Comparison of ENCODE assay signal across 8 cellular contexts in the genomic region with DNA sequence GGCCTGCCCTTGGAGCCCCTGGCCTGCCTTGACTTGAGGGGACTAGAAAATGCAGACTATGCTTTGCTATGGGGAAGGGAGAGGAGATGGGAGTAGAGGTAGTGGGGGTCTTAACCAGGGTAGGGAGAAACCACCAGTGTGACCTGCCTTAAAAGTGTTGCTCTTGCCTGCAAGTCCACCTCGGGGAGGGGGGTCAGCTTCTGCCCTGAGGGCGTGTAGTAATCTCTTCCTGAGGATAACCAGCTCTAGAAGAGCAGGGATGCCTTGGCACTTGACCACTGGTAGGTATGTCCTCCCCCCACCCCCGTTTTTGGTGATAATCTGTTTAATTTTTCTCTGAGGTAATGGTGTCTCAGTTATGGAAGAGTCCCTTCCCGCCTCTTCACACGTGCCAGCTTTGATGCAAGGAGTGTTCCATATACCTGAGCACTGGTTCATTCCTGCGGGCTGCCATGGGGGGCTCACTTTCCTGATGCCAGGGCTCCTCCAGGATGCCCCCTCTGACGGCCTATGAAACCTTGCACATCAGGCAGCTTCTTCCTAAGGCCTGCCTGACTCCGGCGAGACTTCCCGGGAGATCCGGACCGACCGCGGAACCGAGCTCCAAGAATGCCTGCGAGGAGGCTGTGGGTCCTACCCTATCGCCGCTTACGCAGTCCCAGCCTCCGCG. TPM values are rescaled to one million over a fixed set of nuclear protein-coding genes. Genes with fewer than 3 reads are reported as not detected.
DNase-seq lines count a peak whose midpoint lies in the region; ATAC-seq and TF ChIP-seq lines count a peak whose summit lies in the region.

No MANE protein-coding gene starts in this region.

- intact Hi-C loops in psoas muscle (cut with DNase I) = loop anchor here in 1 of 2 donors (5.0 kb wide), 1 partner anchor 103 kb away; a partner anchor contains a TSS

- no peak for TF ChIP-seq POLR2A in Peyer's patch (IDR thresholded peaks at IDR 0.05)

- in situ Hi-C loops in GM13976 (cut with MboI; ENCODE audit: low sequenced_read_pairs, unreplicated experiment) = no loop called here

- H3K4me3 ChIP-seq in Peyer's patch = peak overlapping the region; percentile 73 to 97 (median 92)
- peak overlapping the region; percentile 90 for H3K4me3 ChIP-seq in epithelial cell of proximal tubule (ENCODE audit: low read depth, low read length)
- peak overlapping the region; percentile 94 for H3K4me3 ChIP-seq in psoas muscle

- no peaks in the 10 kb centered on the region for H3K9me3 ChIP-seq in Peyer's patch
- no peaks in the 10 kb centered on the region for H3K9me3 ChIP-seq in psoas muscle

- H3K4me1 ChIP-seq in Peyer's patch = peaks cover 0 to 21% (median 15%) of the 10 kb centered on the region in 4 donors
- peaks cover 25% of the 10 kb centered on the region for H3K4me1 ChIP-seq in psoas muscle

- TF ChIP-seq CTCF in GM13976 (IDR thresholded peaks at IDR 0.05; ENCODE audit: borderline replicate concordance, control extremely low read depth, extremely low read depth, insufficient read depth, missing control alignments) (no peak), Peyer's patch (IDR thresholded peaks at IDR 0.05) (no peak), epithelial cell of proximal tubule (conservative IDR thresholded peaks at IDR 0.05; ENCODE audit: low read depth, low read length) (no peak), psoas muscle (IDR thresholded peaks at IDR 0.05) (no peak)

- 7 to 10% (median 8%) methylated on average over 21 of the region's 21 CpGs for WGBS in psoas muscle, 3 donors

- ATAC-seq in psoas muscle = no peak
- ATAC-seq in GM21825 (IDR thresholded peaks at IDR 0.05; ENCODE audit: unreplicated experiment) = no peak

- peaks cover 0 to 25% (median 0%) of the 10 kb centered on the region in 3 donors for H3K36me3 ChIP-seq in Peyer's patch
- peaks cover 0 to 28% of the 10 kb centered on the region in 2 donors for H3K36me3 ChIP-seq in psoas muscle (ENCODE audit: insufficient read depth in 1 of 2, low read depth in 1 of 2)

- H3K27ac ChIP-seq in Peyer's patch = peak overlapping the region; percentile 74 to 91 (median 88)
- H3K27ac ChIP-seq in psoas muscle = peak overlapping the region; percentile 78

- peak; percentile 24 for DNase-seq in GM13976 (ENCODE audit: low spot score)
- DNase-seq in Peyer's patch = no peak
- DNase-seq in epithelial cell of proximal tubule (ENCODE audit: low read depth) = no peak
- no peak for DNase-seq in psoas muscle
- no peak for DNase-seq in cerebellar nuclear complex (lab: John Stamatoyannopoulos, UW)
- DNase-seq in iPS-NIHi11 (ENCODE audit: low spot score) = no peak
- no peak for DNase-seq in activated CD4-positive, alpha-beta T cell treated with anti-CD3 and anti-CD28 coated beads for 48 hours

- H3K27me3 ChIP-seq in Peyer's patch (no peaks in the 10 kb centered on the region), psoas muscle (ENCODE audit: insufficient read depth in 3 of 3, low read length in 2 of 3) (no peaks in the 10 kb centered on the region)

RNA-seq across cellular contexts. Expression of a gene that starts 0.8 kb away (rescaled TPM):
- total RNA-seq in Peyer's patch = 10 to 100 TPM; 47.0 to 95.9 (median 78.0) TPM
- 17.1 and 23.2 TPM in 2 replicates for total RNA-seq in epithelial cell of proximal tubule
- total RNA-seq in psoas muscle = 10 to 100 TPM; 11.1 to 17.0 (median 13.7) TPM
- 1 to 10 TPM; 4.1 to 8.7 (median 8.5) TPM for polyA plus RNA-seq in psoas muscle

RNA-seq across cellular contexts. Expression of a gene that starts 17.9 kb away (rescaled TPM):
- total RNA-seq in Peyer's patch (100 to 1,000 TPM in 3 of 4 donors, 10 to 100 TPM in 1; 96.7 to 233 (median 179) TPM), epithelial cell of proximal tubule (86.1 and 99.5 TPM in 2 replicates), psoas muscle (10 to 100 TPM; 55.1 to 65.7 (median 59.6) TPM)
- polyA plus RNA-seq in psoas muscle = 10 to 100 TPM; 30.5 to 49.5 (median 46.9) TPM

RNA-seq across cellular contexts. Expression of a gene that starts 29.1 kb away (rescaled TPM):
- 10 to 100 TPM; 31.4 to 49.5 (median 33.1) TPM for total RNA-seq in Peyer's patch
- total RNA-seq in epithelial cell of proximal tubule = 55.0 and 64.3 TPM in 2 replicates
- 10 to 100 TPM in 1 of 4 donors, 1 to 10 TPM in 3; 7.5 to 10.4 (median 9.1) TPM for total RNA-seq in psoas muscle
- 10 to 100 TPM; 11.0 to 19.9 (median 13.4) TPM for polyA plus RNA-seq in psoas muscle

RNA-seq across cellular contexts. Expression of a gene that starts 32.7 kb away (rescaled TPM):
- 100 to 1,000 TPM in 2 of 4 donors, 10 to 100 TPM in 2; 64.7 to 164 (median 106) TPM for total RNA-seq in Peyer's patch
- total RNA-seq in epithelial cell of proximal tubule = 160 and 280 TPM in 2 replicates
- total RNA-seq in psoas muscle = 100 to 1,000 TPM; 100 to 150 (median 112) TPM
- 10 to 100 TPM; 60.6 to 98.8 (median 85.7) TPM for polyA plus RNA-seq in psoas muscle

RNA-seq across cellular contexts. Expression of a gene that starts 39.9 kb away (rescaled TPM):
- 100 to 1,000 TPM in 1 of 4 donors, 10 to 100 TPM in 3; 58.8 to 149 (median 68.5) TPM for total RNA-seq in Peyer's patch
- total RNA-seq in epithelial cell of proximal tubule = 253 and 258 TPM in 2 replicates
- total RNA-seq in psoas muscle = 100 to 1,000 TPM in 3 of 4 donors, 10 to 100 TPM in 1; 82.8 to 259 (median 209) TPM
- 100 to 1,000 TPM; 102 to 397 (median 233) TPM for polyA plus RNA-seq in psoas muscle
